ENCODE assay signal across 17 cellular contexts in genomic region chr5:169290895-169291294, GRCh38.
"Had no signal": no experiment of that assay in that cellular context is flagged by ENCODE, and none has a peak within 500 bp of the region (broad histone marks: within the 10 kb centered on the region; RNA-seq: fewer than 3 reads in every experiment).

No MANE protein-coding gene starts in this region.

- H3K27me3 ChIP-seq: testis had no signal

- H3K27ac ChIP-seq: dorsolateral prefrontal cortex, psoas muscle, testis had no signal

- H3K9me3 ChIP-seq: psoas muscle, testis had no signal

- DNase-seq: activated CD4-positive, alpha-beta T cell treated with anti-CD3 and anti-CD28 coated beads, Interleukin-2, amount 50 U/mL, for 1 hour; activated naive CD4-positive, alpha-beta T cell treated with Interleukin-2 at 50 U/mL for 16 hours; activated naive CD8-positive, alpha-beta T cell treated with anti-CD3 and anti-CD28 coated beads, Interleukin-2, amount 50 U/mL, for 24 hours; activated T-cell treated with anti-CD3 and anti-CD28 coated beads for 4 hours; aorta; dorsolateral prefrontal cortex; glutamatergic neuron; hypothalamus; kidney; nephron progenitor cell; psoas muscle; T-cell; T-helper 9 cell; testis had no signal

- FAIRE-seq: endometrium, kidney had no signal

- H3K4me1 ChIP-seq: psoas muscle, testis had no signal

- H3K4me3 ChIP-seq: dorsolateral prefrontal cortex, psoas muscle, testis had no signal

- ATAC-seq: activated CD4-positive, CD25-positive, alpha-beta regulatory T cell treated with anti-CD3 and anti-CD28 coated beads, Interleukin-2, amount 50 U/mL, for 24 hours; activated T-helper 17 cell treated with anti-CD3 and anti-CD28 coated beads, Interleukin-2, amount 50 U/mL, for 72 hours; psoas muscle had no signal
